In the genomic region with DNA sequence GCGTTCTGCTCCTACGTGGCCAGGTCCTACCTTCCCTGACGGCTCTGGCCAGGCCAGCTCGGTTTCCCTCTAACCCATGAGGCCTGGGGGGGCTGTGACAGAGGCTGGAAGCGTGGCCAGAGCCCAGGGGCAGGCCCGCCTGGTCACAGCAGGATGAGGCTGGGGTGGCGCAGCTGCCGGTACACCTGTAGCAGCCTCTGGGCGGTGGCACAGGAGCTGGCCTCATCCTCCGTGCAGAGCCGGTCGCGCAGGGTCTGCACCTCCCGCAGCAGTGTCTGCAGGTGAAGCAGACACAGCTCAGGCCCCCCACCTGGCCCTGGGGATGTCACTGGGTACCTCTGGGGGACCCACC, we compare ENCODE assay signal across 22 cellular contexts. TPM values are rescaled to one million over a fixed set of nuclear protein-coding genes. Genes with fewer than 3 reads are reported as not detected.
DNase-seq lines count a peak whose midpoint lies in the region; ATAC-seq, FAIRE-seq and TF ChIP-seq lines count a peak whose summit lies in the region.
"Had no signal": no experiment of that assay in that cellular context is flagged by ENCODE, and none has a peak within 500 bp of the region (broad histone marks: within the 10 kb centered on the region; RNA-seq: fewer than 3 reads in every experiment).

No MANE protein-coding gene starts in this region.

- no peak for TF ChIP-seq RAD21 in K562 (CRISPR knock-in tag; conservative IDR thresholded peaks at IDR 0.05 in 1 of 2, IDR thresholded peaks at IDR 0.05 in 1 of 2)

- no peak overlapping the region for H2AK5ac ChIP-seq in neuronal stem cell (ENCODE audit: low read depth, low read length)

- H2BK5ac ChIP-seq in neuronal stem cell (ENCODE audit: low read length), result no peak overlapping the region

- no peaks in the 10 kb centered on the region for H3K9me3 Mint-ChIP-seq in stimulated activated naive B cell treated with anti-CD40 and anti-IgM and Interleukin-4, amounts not matched to agents 10 μg/mL and 1 μg/mL and 100 μg/mL, for 72 hours
- H3K9me3 Mint-ChIP-seq: CD4-positive, CD25-positive, alpha-beta regulatory T cell; CD8-positive, alpha-beta T cell had no signal

- no peak overlapping the region for H2BK120ac ChIP-seq in neuronal stem cell (ENCODE audit: low read depth, low read length)

- H3K4me3 Mint-ChIP-seq in stimulated activated naive B cell treated with anti-CD40 and anti-IgM and Interleukin-4, amounts not matched to agents 10 μg/mL and 1 μg/mL and 100 μg/mL, for 72 hours, result no peak overlapping the region
- no peak overlapping the region for H3K4me3 Mint-ChIP-seq in T-helper 17 cell
- H3K4me3 Mint-ChIP-seq: CD8-positive, alpha-beta T cell had no signal

- H3K27ac ChIP-seq in K562 (ENCODE audit: extremely low read depth, low read depth, low read length) (no peak overlapping the region), neuronal stem cell (replicated peaks; ENCODE audit: low read length) (no peak overlapping the region)
- H3K27ac ChIP-seq: BLaER1, C4-2B, GM23248 had no signal

- H3K27me3 Mint-ChIP-seq in stimulated activated naive B cell treated with anti-CD40 and anti-IgM and Interleukin-4, amounts not matched to agents 10 μg/mL and 1 μg/mL and 100 μg/mL, for 72 hours, result peaks cover 15 to 17% of the 10 kb centered on the region in 2 donors
- peaks cover 6% of the 10 kb centered on the region for H3K27me3 Mint-ChIP-seq in T-helper 17 cell

- H4K8ac ChIP-seq in neuronal stem cell (ENCODE audit: low read depth, low read length), result no peak overlapping the region

- ATAC-seq in K562 (no peak), T-helper 17 cell (no peak)
- no peak for ATAC-seq in stimulated activated naive B cell treated with anti-CD40 and anti-IgM and Interleukin-4, amounts not matched to agents 10 μg/mL and 1 μg/mL and 100 μg/mL, for 72 hours (replicated peaks)
- ATAC-seq: CD8-positive, alpha-beta T cell had no signal

- intact Hi-C loops in K562 (cut with micrococcal nuclease), result no loop called here

- peaks cover 5% of the 10 kb centered on the region for H3K79me1 ChIP-seq in neuronal stem cell (ENCODE audit: low read depth, low read length)

- no peak overlapping the region for H4K91ac ChIP-seq in neuronal stem cell (ENCODE audit: low read depth, low read length, poor library complexity)

- no peak for TF ChIP-seq CTCF in BE2C (IDR thresholded peaks at IDR 0.05; ENCODE audit: low read depth, low read length)
- no peak for TF ChIP-seq CTCF in GM06990 (IDR thresholded peaks at IDR 0.05; ENCODE audit: insufficient read depth, low read length, poor library complexity, severe bottlenecking)
- no peak for TF ChIP-seq CTCF in K562 (IDR thresholded peaks at IDR 0.05 in 2 of 3, conservative IDR thresholded peaks at IDR 0.05 in 1 of 3; ENCODE audit: insufficient read depth in 2 of 3, low read depth in 1 of 3, low read length in 3 of 3)

- H2BK15ac ChIP-seq in neuronal stem cell (ENCODE audit: low read length), result no peak overlapping the region

- H3K36me3 Mint-ChIP-seq in stimulated activated naive B cell treated with anti-CD40 and anti-IgM and Interleukin-4, amounts not matched to agents 10 μg/mL and 1 μg/mL and 100 μg/mL, for 72 hours, result peaks cover 51 to 54% of the 10 kb centered on the region in 2 donors
- peaks cover 2% of the 10 kb centered on the region for H3K36me3 Mint-ChIP-seq in T-helper 17 cell (ENCODE audit: low read depth)

- H2BK12ac ChIP-seq in neuronal stem cell (ENCODE audit: low read length), result no peak overlapping the region

- no peak overlapping the region for H3K4ac ChIP-seq in neuronal stem cell (ENCODE audit: low read length)

- no peak for TF ChIP-seq EP300 in K562 (IDR thresholded peaks at IDR 0.05; ENCODE audit: low read length)

- H3K4me3 ChIP-seq in BE2C (ENCODE audit: low read depth, low read length), result no peak overlapping the region
- no peak overlapping the region for H3K4me3 ChIP-seq in GM06990 (replicated peaks; ENCODE audit: low read depth, low read length)
- no peak overlapping the region for H3K4me3 ChIP-seq in K562
- no peak overlapping the region for H3K4me3 ChIP-seq in neuronal stem cell (ENCODE audit: low read length in 2 of 2)
- H3K4me3 ChIP-seq: BLaER1, GM23248 had no signal

- no peaks in the 10 kb centered on the region for H3K27me3 ChIP-seq in BE2C
- no peaks in the 10 kb centered on the region for H3K27me3 ChIP-seq in GM06990 (replicated peaks; ENCODE audit: control insufficient read depth, insufficient read depth, low read length)
- no peaks in the 10 kb centered on the region for H3K27me3 ChIP-seq in K562 (ENCODE audit: control insufficient read depth in 2 of 2, insufficient read depth in 2 of 2, low read length in 2 of 2)
- H3K27me3 ChIP-seq in neuronal stem cell (ENCODE audit: control insufficient read depth in 3 of 3, insufficient read depth in 3 of 3, low read depth in 1 of 3, low read length in 3 of 3), result peaks cover 0 to 14% (median 6%) of the 10 kb centered on the region in 3 experiments

- H3K4me1 Mint-ChIP-seq in stimulated activated naive B cell treated with anti-CD40 and anti-IgM and Interleukin-4, amounts not matched to agents 10 μg/mL and 1 μg/mL and 100 μg/mL, for 72 hours, result peaks cover 10 to 11% of the 10 kb centered on the region in 2 donors
- peaks cover 5% of the 10 kb centered on the region for H3K4me1 Mint-ChIP-seq in T-helper 17 cell
- H3K4me1 Mint-ChIP-seq: CD4-positive, CD25-positive, alpha-beta regulatory T cell had no signal

- H4K20me1 ChIP-seq in K562 (replicated peaks; ENCODE audit: control insufficient read depth, insufficient read depth, low read length), result peaks cover 13% of the 10 kb centered on the region; the same call in 1 of the 2 replicates

- DNase-seq in BE2C, result peak; percentile 10
- DNase-seq in GM06990 (ENCODE audit: extremely low read depth, insufficient read length), result peak; percentile 7
- no peak for DNase-seq in K562 (ENCODE audit: extremely low read depth in 1 of 4, low spot score in 3 of 4)
- DNase-seq in stimulated activated naive B cell treated with anti-CD40 and anti-IgM and Interleukin-4, amounts not matched to agents 10 μg/mL and 1 μg/mL and 100 μg/mL, for 72 hours, result no peak
- DNase-seq in neuronal stem cell (ENCODE audit: low spot score), result no peak
- DNase-seq in mesenteric fat pad (ENCODE audit: low spot score), result no peak
- DNase-seq in T-helper 17 cell, result no peak
- no peak for DNase-seq in occipital lobe (lab: John Stamatoyannopoulos, UW)
- DNase-seq: Caco-2; CD4-positive, CD25-positive, alpha-beta regulatory T cell; CD8-positive, alpha-beta T cell; DMS153; DND-41; GDM1; GM23248; H7; HCEC 1CT had no signal

- H3K9ac ChIP-seq in K562 (ENCODE audit: insufficient read depth in 1 of 2, low read depth in 2 of 2, low read length in 2 of 2), result no peak overlapping the region; a peak in 1 of 4 replicates
- no peak overlapping the region for H3K9ac ChIP-seq in neuronal stem cell (ENCODE audit: low read depth, low read length, poor library complexity)
- H3K9ac ChIP-seq: BLaER1, GM23248 had no signal

- H3K4me1 ChIP-seq in BE2C, result peaks cover 18% of the 10 kb centered on the region
- peaks cover 0 to 57% of the 10 kb centered on the region in 2 experiments; a peak in 2 of 5 replicates for H3K4me1 ChIP-seq in K562 (replicated peaks in 1 of 2; ENCODE audit: control insufficient read depth in 2 of 2, insufficient read depth in 2 of 2, low read length in 2 of 2)
- peaks cover 2 to 6% of the 10 kb centered on the region in 2 donors for H3K4me1 ChIP-seq in neuronal stem cell (ENCODE audit: control insufficient read depth in 2 of 2, insufficient read depth in 1 of 2, low read depth in 1 of 2, low read length in 2 of 2)
- H3K4me1 ChIP-seq: Caco-2 had no signal

- CTCF ChIA-PET in K562 (lab: Yijun Ruan, JAX; ENCODE audit: low intra/inter-chr PET ratio), result no interaction called here

- no peak overlapping the region for H3K23ac ChIP-seq in neuronal stem cell (ENCODE audit: low read depth, low read length, poor library complexity)

- no peak for FAIRE-seq in K562 (lab: Jason Lieb, UNC)
- FAIRE-seq: GM12891, GM18507, H1 had no signal

- H2AFZ ChIP-seq in K562 (ENCODE audit: low read depth, low read length), result no peak overlapping the region
- H2AFZ ChIP-seq in neuronal stem cell (ENCODE audit: low read length), result no peak overlapping the region
- H2AFZ ChIP-seq: GM23248 had no signal

- no peak overlapping the region for H3K14ac ChIP-seq in neuronal stem cell (ENCODE audit: low read length)

- H3K4me2 ChIP-seq in K562 (ENCODE audit: insufficient read depth, low read length), result no peak overlapping the region
- H3K4me2 ChIP-seq in neuronal stem cell (ENCODE audit: insufficient read depth, low read length, poor library complexity, severe bottlenecking), result no peak overlapping the region
- H3K4me2 ChIP-seq: BLaER1 had no signal

- no peak overlapping the region for H3K18ac ChIP-seq in neuronal stem cell (ENCODE audit: low read length)

- TF ChIP-seq POLR2A in K562 (conservative IDR thresholded peaks at IDR 0.05), result no peak

- H3K27ac Mint-ChIP-seq in stimulated activated naive B cell treated with anti-CD40 and anti-IgM and Interleukin-4, amounts not matched to agents 10 μg/mL and 1 μg/mL and 100 μg/mL, for 72 hours, result peak overlapping the region; percentile 14
- H3K27ac Mint-ChIP-seq in T-helper 17 cell, result no peak overlapping the region
- H3K27ac Mint-ChIP-seq: CD4-positive, CD25-positive, alpha-beta regulatory T cell; CD8-positive, alpha-beta T cell had no signal

- POLR2A ChIA-PET in K562 (lab: Yijun Ruan, JAX), result interaction anchor here (0.6 kb wide), 1 partner anchor 146 kb away, joined by 3 read pairs; no protein-coding TSS in a partner anchor

- H3K9me1 ChIP-seq in K562 (ENCODE audit: control insufficient read depth, insufficient read depth, low read length), result peaks cover 4% of the 10 kb centered on the region

- peaks cover 24% of the 10 kb centered on the region for H3K36me3 ChIP-seq in BE2C
- peaks cover 23% of the 10 kb centered on the region for H3K36me3 ChIP-seq in GM06990 (ENCODE audit: control insufficient read depth, insufficient read depth, low read length)
- peaks cover 59% of the 10 kb centered on the region; the same call in 2 of the 3 replicates for H3K36me3 ChIP-seq in K562 (ENCODE audit: control insufficient read depth, insufficient read depth, low read length)
- H3K36me3 ChIP-seq in neuronal stem cell (replicated peaks in 1 of 2; ENCODE audit: control insufficient read depth in 2 of 2, insufficient read depth in 2 of 2, low read length in 2 of 2), result peaks cover 22 to 56% of the 10 kb centered on the region in 2 donors

- H3K79me2 ChIP-seq in K562 (ENCODE audit: control insufficient read depth, insufficient read depth, low read length), result no peaks in the 10 kb centered on the region

- in situ Hi-C loops in K562 (cut with MboI), result no loop called here

- no TSS peak for BruUV-seq in K562 (replicated peaks; lab: Mats Ljungman, UMichigan)

- no peaks in the 10 kb centered on the region for H3K9me3 ChIP-seq in BE2C
- H3K9me3 ChIP-seq in K562 (replicated peaks; ENCODE audit: control insufficient read depth, insufficient read depth, low read depth, low read length), result no peaks in the 10 kb centered on the region
- H3K9me3 ChIP-seq in neuronal stem cell (replicated peaks in 1 of 2; ENCODE audit: control insufficient read depth in 2 of 2, insufficient read depth in 1 of 2, low read depth in 1 of 2, low read length in 2 of 2), result no peaks in the 10 kb centered on the region
- H3K9me3 ChIP-seq in T-helper 17 cell (ENCODE audit: control insufficient read depth, low read length, poor library complexity, severe bottlenecking), result no peaks in the 10 kb centered on the region
- H3K9me3 ChIP-seq: BLaER1, Caco-2 had no signal

- WGBS in K562 (ENCODE audit: insufficient coverage, low coverage, missing lambda C conversion rate), result 94% methylated on average over 14 of the region's 14 CpGs
- no CpG with 5 or more reads among the region's 14 CpGs for WGBS in neuronal stem cell (ENCODE audit: extremely low coverage in 2 of 2, insufficient read length in 2 of 2, insufficient replicate concordance in 1 of 2), 2 donors

RNA-seq across cellular contexts. Expression of gene FAAP100, which starts 11.5 kb away (rescaled TPM):
- 43.0 TPM for polyA plus RNA-seq in BE2C (2012; ENCODE audit: insufficient read depth, insufficient read length, low read depth)
- total RNA-seq in K562 (2011; cell fraction: chromatin; rRNA removed; ENCODE audit: low replicate concordance), result 44.9 and 197 TPM in 2 replicates
- total RNA-seq in K562 (2011; cell fraction: nucleolus; rRNA removed), result 108 and 129 TPM in 2 replicates
- 63.6 and 65.2 TPM in 2 replicates for total RNA-seq in K562 (2011; cell fraction: nucleoplasm; rRNA removed)
- total RNA-seq in K562 (2014; rRNA removed) (33.2 and 39.0 TPM in 2 replicates), K562 (2014; rRNA removed; fragmentation: Illumina TruSeq; extraction: Trizol) (3.9 and 8.6 TPM in 2 replicates), K562 (2015; rRNA removed; fragmentation: Illumina TruSeq; extraction: Trizol) (18.9 and 20.9 TPM in 2 replicates), K562 (2021) (51.2 and 52.5 TPM in 2 replicates), mesenteric fat pad (25.5 TPM), T-helper 17 cell (10 to 100 TPM; 25.2 to 30.6 TPM), occipital lobe (24.2 TPM)
- polyA plus RNA-seq in K562 (2011; rRNA removed) (12.6 and 15.2 TPM in 2 replicates), K562 (2014; fragmentation: Illumina TruSeq; extraction: Trizol) (7.6 and 25.3 TPM in 2 replicates), K562 (2014; fragmentation: Nextera tagmentation; extraction: Ambion mirVana) (under 1 TPM; 0.31 to 0.69 TPM), K562 (2014; rRNA removed) (38.6 and 42.4 TPM in 2 replicates)
- polyA plus RNA-seq in K562 (2011; cell fraction: cytosol; rRNA removed), result 18.3 and 47.5 TPM in 2 replicates
- 42.7 and 112 TPM in 2 replicates for polyA plus RNA-seq in K562 (2011; cell fraction: nucleus; rRNA removed)
- polyA plus RNA-seq in K562 (2012), result 22.5 and 27.7 TPM in 2 replicates
- polyA minus RNA-seq in K562 (2011; rRNA and poly(A)+ RNA removed), result 4.7 and 7.0 TPM in 2 replicates
- 19.5 and 23.0 TPM in 2 replicates for polyA minus RNA-seq in K562 (2011; cell fraction: cytosol; rRNA and poly(A)+ RNA removed)
- 58.6 and 62.1 TPM in 2 replicates for polyA minus RNA-seq in K562 (2011; cell fraction: nucleus; rRNA and poly(A)+ RNA removed)
- polyA plus RNA-seq in neuronal stem cell (2013, experiment 1 of 2), result 11.8 TPM
- 12.1 TPM for polyA plus RNA-seq in neuronal stem cell (2013, experiment 2 of 2)

RNA-seq across cellular contexts. Expression of gene FSCN2, which starts 12.5 kb away (rescaled TPM):
- polyA plus RNA-seq in BE2C (2012; ENCODE audit: insufficient read depth, insufficient read length, low read depth), result 2.4 TPM
- total RNA-seq in K562 (2011; cell fraction: chromatin; rRNA removed; ENCODE audit: low replicate concordance), result 0.23 TPM in 1 of 2 replicates, not detected in the other
- total RNA-seq in K562 (2011; cell fraction: nucleolus; rRNA removed), result 0.26 and 0.33 TPM in 2 replicates
- total RNA-seq in K562 (2011; cell fraction: nucleoplasm; rRNA removed), result 0.37 TPM in 1 of 2 replicates, not detected in the other
- total RNA-seq in K562 (2014; rRNA removed) (not detected in 2 replicates), K562 (2014; rRNA removed; fragmentation: Illumina TruSeq; extraction: Trizol) (not detected in 2 replicates), K562 (2015; rRNA removed; fragmentation: Illumina TruSeq; extraction: Trizol) (not detected in 2 replicates), K562 (2021) (not detected in 2 replicates), mesenteric fat pad (0.39 TPM), T-helper 17 cell (under 1 TPM; 0.65 to 0.72 TPM), occipital lobe (5.6 TPM)
- polyA plus RNA-seq in K562 (2011; rRNA removed) (not detected in 2 replicates), K562 (2014; fragmentation: Illumina TruSeq; extraction: Trizol) (not detected in 2 replicates), K562 (2014; fragmentation: Nextera tagmentation; extraction: Ambion mirVana) (not detected), K562 (2014; rRNA removed) (0.08 TPM in 1 of 2 replicates, not detected in the other)
- polyA plus RNA-seq in K562 (2011; cell fraction: cytosol; rRNA removed), result not detected in 2 replicates
- polyA plus RNA-seq in K562 (2011; cell fraction: nucleus; rRNA removed), result 0.14 TPM in 1 of 2 replicates, not detected in the other
- 0.25 and 0.30 TPM in 2 replicates for polyA plus RNA-seq in K562 (2012)
- polyA minus RNA-seq in K562 (2011; rRNA and poly(A)+ RNA removed), result not detected in 2 replicates
- not detected in 2 replicates for polyA minus RNA-seq in K562 (2011; cell fraction: cytosol; rRNA and poly(A)+ RNA removed)
- 0.13 TPM in 1 of 2 replicates, not detected in the other for polyA minus RNA-seq in K562 (2011; cell fraction: nucleus; rRNA and poly(A)+ RNA removed)
- 0.20 TPM for polyA plus RNA-seq in neuronal stem cell (2013, experiment 1 of 2)
- 0.25 TPM for polyA plus RNA-seq in neuronal stem cell (2013, experiment 2 of 2)
- total RNA-seq: H7 had no signal

RNA-seq across cellular contexts. Expression of gene ACTG1, which starts 28.1 kb away (rescaled TPM):
- polyA plus RNA-seq in BE2C (2012; ENCODE audit: insufficient read depth, insufficient read length, low read depth), result 2,263 TPM
- 264 and 482 TPM in 2 replicates for total RNA-seq in K562 (2011; cell fraction: chromatin; rRNA removed; ENCODE audit: low replicate concordance)
- total RNA-seq in K562 (2011; cell fraction: nucleolus; rRNA removed), result 393 and 500 TPM in 2 replicates
- total RNA-seq in K562 (2011; cell fraction: nucleoplasm; rRNA removed), result 388 and 427 TPM in 2 replicates
- 1,572 and 2,328 TPM in 2 replicates for total RNA-seq in K562 (2014; rRNA removed)
- total RNA-seq in K562 (2014; rRNA removed; fragmentation: Illumina TruSeq; extraction: Trizol), result 512 and 566 TPM in 2 replicates
- total RNA-seq in K562 (2015; rRNA removed; fragmentation: Illumina TruSeq; extraction: Trizol), result 568 and 574 TPM in 2 replicates
- 1,775 and 1,801 TPM in 2 replicates for total RNA-seq in K562 (2021)
- polyA plus RNA-seq in K562 (2011; rRNA removed), result 224 and 602 TPM in 2 replicates
- polyA plus RNA-seq in K562 (2011; cell fraction: cytosol; rRNA removed), result 901 and 1,415 TPM in 2 replicates
- 1,206 and 1,333 TPM in 2 replicates for polyA plus RNA-seq in K562 (2011; cell fraction: nucleus; rRNA removed)
- polyA plus RNA-seq in K562 (2012), result 1,311 and 3,206 TPM in 2 replicates
- polyA plus RNA-seq in K562 (2014; fragmentation: Illumina TruSeq; extraction: Trizol), result 990 and 2,987 TPM in 2 replicates
- polyA plus RNA-seq in K562 (2014; fragmentation: Nextera tagmentation; extraction: Ambion mirVana), result 100 to 1,000 TPM; 259 to 386 TPM
- polyA plus RNA-seq in K562 (2014; rRNA removed), result 831 and 1,109 TPM in 2 replicates
- 205 and 410 TPM in 2 replicates for polyA minus RNA-seq in K562 (2011; rRNA and poly(A)+ RNA removed)
- 580 and 1,178 TPM in 2 replicates for polyA minus RNA-seq in K562 (2011; cell fraction: cytosol; rRNA and poly(A)+ RNA removed)
- 230 and 388 TPM in 2 replicates for polyA minus RNA-seq in K562 (2011; cell fraction: nucleus; rRNA and poly(A)+ RNA removed)
- polyA plus RNA-seq in neuronal stem cell (2013, experiment 1 of 2), result 5,937 TPM
- 5,622 TPM for polyA plus RNA-seq in neuronal stem cell (2013, experiment 2 of 2)
- total RNA-seq in mesenteric fat pad, result 1,641 TPM
- total RNA-seq in T-helper 17 cell, result 1,000 to 10,000 TPM; 1,202 to 1,502 TPM
- 3,469 TPM for total RNA-seq in occipital lobe

Comparison
In these comparisons a context has a peak if more than half of its experiments do, and no peak if none do; other contexts are left out.
1. DNase-seq: peak in BE2C (single experiment) and GM06990 (single experiment); none in K562 (0 of 4), stimulated activated naive B cell treated with anti-CD40 and anti-IgM and Interleukin-4, amounts not matched to agents 10 μg/mL and 1 μg/mL and 100 μg/mL, for 72 hours (single experiment), neuronal stem cell (single experiment), mesenteric fat pad (single experiment), T-helper 17 cell (0 of 3) and occipital lobe (single experiment).